ENCODE assay signal across 8 cellular contexts in the genomic region with DNA sequence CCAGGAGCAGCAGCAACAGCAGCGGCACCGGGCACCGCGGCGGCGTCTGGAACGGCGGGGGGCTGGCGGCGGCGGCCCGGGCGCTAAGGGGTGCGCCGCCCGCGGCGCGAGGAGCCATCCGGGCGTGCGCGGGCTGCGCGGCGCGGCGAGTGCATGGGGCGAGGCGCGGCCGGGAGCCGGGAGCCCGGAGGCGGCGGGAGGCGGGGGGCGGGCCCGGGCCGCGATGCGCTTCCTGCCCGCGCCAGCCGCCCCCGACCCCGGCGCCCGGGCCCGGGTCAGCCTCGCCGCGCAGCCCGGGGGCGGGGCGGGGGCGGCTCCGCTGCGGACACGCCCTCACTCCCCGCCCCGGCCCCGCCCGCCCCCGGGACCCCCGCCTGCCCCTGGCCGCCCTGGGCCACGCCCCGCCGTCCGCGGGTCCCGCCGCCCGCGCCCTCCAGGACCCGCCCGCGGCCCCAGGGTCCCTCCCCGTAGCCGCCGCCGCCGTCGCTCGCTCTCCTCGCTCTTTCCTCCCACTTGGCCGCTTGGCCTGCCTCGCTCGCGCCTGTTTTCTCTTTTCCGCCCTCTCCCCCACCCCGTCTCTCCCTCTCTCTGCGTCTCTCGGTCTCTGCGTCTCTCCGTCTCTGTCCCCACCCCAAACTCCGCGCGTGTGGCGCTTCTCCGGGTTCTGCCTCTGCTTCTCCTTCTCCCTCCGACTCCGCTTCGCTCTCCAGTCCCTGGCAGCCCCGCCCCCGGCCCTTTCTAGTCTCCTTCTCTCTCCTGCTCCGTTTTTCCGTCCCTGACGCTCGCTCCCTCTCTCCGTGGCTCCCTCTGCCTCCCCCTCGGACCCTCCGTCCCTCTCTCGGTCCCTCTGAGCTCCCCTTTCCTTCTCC. TPM values are rescaled to one million over a fixed set of nuclear protein-coding genes. Genes with fewer than 3 reads are reported as not detected.
DNase-seq lines count a peak whose midpoint lies in the region; ATAC-seq and TF ChIP-seq lines count a peak whose summit lies in the region.

A gene with protein sequence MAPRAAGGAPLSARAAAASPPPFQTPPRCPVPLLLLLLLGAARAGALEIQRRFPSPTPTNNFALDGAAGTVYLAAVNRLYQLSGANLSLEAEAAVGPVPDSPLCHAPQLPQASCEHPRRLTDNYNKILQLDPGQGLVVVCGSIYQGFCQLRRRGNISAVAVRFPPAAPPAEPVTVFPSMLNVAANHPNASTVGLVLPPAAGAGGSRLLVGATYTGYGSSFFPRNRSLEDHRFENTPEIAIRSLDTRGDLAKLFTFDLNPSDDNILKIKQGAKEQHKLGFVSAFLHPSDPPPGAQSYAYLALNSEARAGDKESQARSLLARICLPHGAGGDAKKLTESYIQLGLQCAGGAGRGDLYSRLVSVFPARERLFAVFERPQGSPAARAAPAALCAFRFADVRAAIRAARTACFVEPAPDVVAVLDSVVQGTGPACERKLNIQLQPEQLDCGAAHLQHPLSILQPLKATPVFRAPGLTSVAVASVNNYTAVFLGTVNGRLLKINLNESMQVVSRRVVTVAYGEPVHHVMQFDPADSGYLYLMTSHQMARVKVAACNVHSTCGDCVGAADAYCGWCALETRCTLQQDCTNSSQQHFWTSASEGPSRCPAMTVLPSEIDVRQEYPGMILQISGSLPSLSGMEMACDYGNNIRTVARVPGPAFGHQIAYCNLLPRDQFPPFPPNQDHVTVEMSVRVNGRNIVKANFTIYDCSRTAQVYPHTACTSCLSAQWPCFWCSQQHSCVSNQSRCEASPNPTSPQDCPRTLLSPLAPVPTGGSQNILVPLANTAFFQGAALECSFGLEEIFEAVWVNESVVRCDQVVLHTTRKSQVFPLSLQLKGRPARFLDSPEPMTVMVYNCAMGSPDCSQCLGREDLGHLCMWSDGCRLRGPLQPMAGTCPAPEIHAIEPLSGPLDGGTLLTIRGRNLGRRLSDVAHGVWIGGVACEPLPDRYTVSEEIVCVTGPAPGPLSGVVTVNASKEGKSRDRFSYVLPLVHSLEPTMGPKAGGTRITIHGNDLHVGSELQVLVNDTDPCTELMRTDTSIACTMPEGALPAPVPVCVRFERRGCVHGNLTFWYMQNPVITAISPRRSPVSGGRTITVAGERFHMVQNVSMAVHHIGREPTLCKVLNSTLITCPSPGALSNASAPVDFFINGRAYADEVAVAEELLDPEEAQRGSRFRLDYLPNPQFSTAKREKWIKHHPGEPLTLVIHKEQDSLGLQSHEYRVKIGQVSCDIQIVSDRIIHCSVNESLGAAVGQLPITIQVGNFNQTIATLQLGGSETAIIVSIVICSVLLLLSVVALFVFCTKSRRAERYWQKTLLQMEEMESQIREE (N-terminal part only) (minus strand): TSS at position 155 of the 869 bp plus-strand sequence. CDS start 37 bp downstream, at position 118.

- H3K27ac Mint-ChIP-seq in naive thymus-derived CD8-positive, alpha-beta T cell = peak within 1 kb of the TSS in 9 of 10 donors; percentile 82 to 93 (median 85)

- peak; percentile 54 to 69 for ATAC-seq in naive thymus-derived CD8-positive, alpha-beta T cell
- ATAC-seq in HG02678 (IDR thresholded peaks at IDR 0.05; ENCODE audit: unreplicated experiment) = no peak

- H3K27ac ChIP-seq in GM23248 (peak within 1 kb of the TSS; percentile 89), transverse colon (peak within 1 kb of the TSS; percentile 85 to 87 (median 86))

- TF ChIP-seq CTCF in AG04449 (IDR thresholded peaks at IDR 0.05; ENCODE audit: insufficient read depth, low read length, missing control alignments) (no peak), fibroblast of villous mesenchyme (IDR thresholded peaks at IDR 0.05; ENCODE audit: insufficient read depth, low read depth, low read length) (no peak), transverse colon (IDR thresholded peaks at IDR 0.05) (no peak)

- 1% methylated on average over 25 to 76 of the region's 115 CpGs for WGBS in GM23248 (ENCODE audit: low coverage in 1 of 2, low lambda C conversion rate in 2 of 2, missing lambda C conversion rate in 2 of 2), 2 experiments
- WGBS in transverse colon (ENCODE audit: low coverage in 1 of 2), 2 donors = 1 to 3% methylated on average over 19 to 70 of the region's 115 CpGs

- no peak for TF ChIP-seq EP300 in transverse colon (IDR thresholded peaks at IDR 0.05; ENCODE audit: low read depth)

- no peaks in the 10 kb centered on the region for H3K36me3 Mint-ChIP-seq in naive thymus-derived CD8-positive, alpha-beta T cell

- CTCF ChIA-PET in AG04449 (lab: Yijun Ruan, JAX) = interaction anchor here (0.6 to 3.3 kb wide), 5 partner anchors 11 to 223 kb away, joined by 3 to 19 read pairs (median 8); no protein-coding TSS in a partner anchor

- POLR2A ChIA-PET in AG04449 (lab: Yijun Ruan, JAX) = interaction anchor here (1.8 kb wide), 1 partner anchor 10 kb away, joined by 11 read pairs; no protein-coding TSS in a partner anchor
- POLR2A ChIA-PET in naive thymus-derived CD8-positive, alpha-beta T cell (lab: Charles Lee) = interaction anchor here (0.6 to 3.3 kb wide), 3 partner anchors 20 to 30 kb away, joined by 4 to 24 read pairs (median 11); no protein-coding TSS in a partner anchor

- no peaks in the 10 kb centered on the region for H4K20me1 ChIP-seq in GM23248 (ENCODE audit: insufficient read depth)

- H3K27me3 ChIP-seq in GM23248 (replicated peaks; ENCODE audit: insufficient read depth) = no peaks in the 10 kb centered on the region
- peaks cover 24% of the 10 kb centered on the region for H3K27me3 ChIP-seq in transverse colon

- H3K4me1 ChIP-seq in GM23248 (ENCODE audit: insufficient read depth) (peaks cover 37% of the 10 kb centered on the region), transverse colon (peaks cover 0 to 49% (median 30%) of the 10 kb centered on the region in 4 donors)

- peak within 1 kb of the TSS; percentile 82 for H2AFZ ChIP-seq in GM23248

- DNase-seq in AG04449 (ENCODE audit: low read depth, low spot score) (no peak), GM23248 (peak; percentile 80), NCI-H82 treated with DMSO at 0.1 percent for 48 hours (lab: John Stamatoyannopoulos, UW; ENCODE audit: unreplicated experiment) (peak; percentile 73), fibroblast of villous mesenchyme (ENCODE audit: low read depth) (peak; percentile 75), transverse colon (peak; percentile 59)
- DNase-seq in activated naive CD4-positive, alpha-beta T cell treated with Interleukin-2 at 50 U/mL for 16 hours = peak; percentile 44
- peak in 7 of 10 donors; percentile 21 to 54 (median 34) for DNase-seq in naive thymus-derived CD8-positive, alpha-beta T cell

- H3K4me1 Mint-ChIP-seq in naive thymus-derived CD8-positive, alpha-beta T cell = peaks cover 11 to 31% (median 19%) of the 10 kb centered on the region in 4 donors

- in situ Hi-C loops in GM23248 (cut with MboI) (loop anchor here (10.0 kb wide), 1 partner anchor 112 kb away; no protein-coding TSS in a partner anchor), transverse colon (cut with MboI; ENCODE audit: low pct_ligation_motif_present in 1 of 4, low pct_unique_long_range_greater_than_20kb in 1 of 4, low sequenced_read_pairs in 3 of 4) (no loop called here)

- H3K9ac ChIP-seq in GM23248 = peak within 1 kb of the TSS; percentile 84

- H3K36me3 ChIP-seq in GM23248 (ENCODE audit: low read depth) = no peaks in the 10 kb centered on the region
- no peaks in the 10 kb centered on the region for H3K36me3 ChIP-seq in transverse colon

- H3K79me2 ChIP-seq in GM23248 (ENCODE audit: insufficient read depth) = peaks cover 40% of the 10 kb centered on the region

- peak within 1 kb of the TSS; percentile 83 to 97 (median 94) for H3K4me3 Mint-ChIP-seq in naive thymus-derived CD8-positive, alpha-beta T cell

- H3K9me3 Mint-ChIP-seq in naive thymus-derived CD8-positive, alpha-beta T cell = no peaks in the 10 kb centered on the region

- peaks cover 9 to 33% (median 13%) of the 10 kb centered on the region in 5 donors for H3K27me3 Mint-ChIP-seq in naive thymus-derived CD8-positive, alpha-beta T cell

- H3K4me3 ChIP-seq in AG04449 (ENCODE audit: low read depth, low read length) (peak within 1 kb of the TSS; percentile 71), GM23248 (peak within 1 kb of the TSS; percentile 75), fibroblast of villous mesenchyme (ENCODE audit: low read depth, low read length) (peak within 1 kb of the TSS; percentile 80), transverse colon (peak within 1 kb of the TSS; percentile 41 to 64 (median 50))

- H3F3A ChIP-seq in GM23248 (ENCODE audit: insufficient read depth) = peaks cover 31% of the 10 kb centered on the region

- no peaks in the 10 kb centered on the region for H3K9me2 ChIP-seq in GM23248 (ENCODE audit: insufficient read depth)

- peak within 1 kb of the TSS; percentile 92 for H3K4me2 ChIP-seq in GM23248 (ENCODE audit: unreplicated experiment)

- H3K9me3 ChIP-seq in GM23248 (ENCODE audit: low read depth) (no peaks in the 10 kb centered on the region), transverse colon (no peaks in the 10 kb centered on the region)

- intact Hi-C loops in transverse colon (cut with DNase I; ENCODE audit: low total_unique reads) = loop anchor here (10.0 kb wide), 1 partner anchor 112 kb away; no protein-coding TSS in a partner anchor

- peak; percentile 62 for TF ChIP-seq POLR2A in transverse colon (IDR thresholded peaks at IDR 0.05)

RNA-seq across cellular contexts. Expression of the gene that starts here (rescaled TPM):
- total RNA-seq in GM23248 (2014; rRNA removed; shearing (Covaris generic)) = 67.2 and 83.0 TPM in 2 replicates
- polyA plus RNA-seq in GM23248 (2016; fragmentation: Nextera tagmentation; extraction: Ambion mirVana) = 35.7 and 37.4 TPM in 2 replicates
- total RNA-seq in fibroblast of villous mesenchyme = 91.8 and 97.2 TPM in 2 replicates
- 10 to 100 TPM in 1 of 2 experiments, 1 to 10 TPM in 1; 7.4 to 11.3 TPM for total RNA-seq in naive thymus-derived CD8-positive, alpha-beta T cell
- polyA plus RNA-seq in naive thymus-derived CD8-positive, alpha-beta T cell = 1 to 10 TPM in 1 of 3 donors, under 1 TPM in 2; 0.25 to 1.2 (median 0.30) TPM
- total RNA-seq in transverse colon = 10 to 100 TPM; 26.4 to 71.8 (median 35.8) TPM

Comparison
In these comparisons a context has a peak if more than half of its experiments do, and no peak if none do; other contexts are left out.
1. RNA of the gene that starts here (polyA plus RNA-seq): 35.7 to 37.4 TPM in GM23248; 0.25 to 1.2 TPM in naive thymus-derived CD8-positive, alpha-beta T cell; every median in the first group is over 10 times any median in the second.
2. Peak in every context shown above with its lines, with median percentiles within 50 percentile points of each other: H3K4me3 ChIP-seq.